ENCODE assay signal across 8 cellular contexts in genomic region chr6:146770965-146771735, GRCh38.
DNase-seq lines count a peak whose midpoint lies in the region; ATAC-seq and TF ChIP-seq lines count a peak whose summit lies in the region.

No MANE protein-coding gene starts in this region.

- peaks cover 0 to 13% of the 10 kb centered on the region in 2 donors for H3K27me3 Mint-ChIP-seq in CD8-positive, alpha-beta memory T cell
- no peaks in the 10 kb centered on the region for H3K27me3 Mint-ChIP-seq in activated T-helper 2 cell treated with anti-CD3 and anti-CD28 coated beads, Interferon-gamma antibody, Interleukin-2, Interleukin-4, amounts not matched to agents 10 μg/mL and 5 μg/mL and 100 μg/mL, durations not matched to agents 14 hours and 24 hours and 36 hours (ENCODE audit: low read depth)

- no peaks in the 10 kb centered on the region for H3K36me3 Mint-ChIP-seq in CD8-positive, alpha-beta memory T cell
- no peaks in the 10 kb centered on the region for H3K36me3 Mint-ChIP-seq in activated T-helper 2 cell treated with anti-CD3 and anti-CD28 coated beads, Interferon-gamma antibody, Interleukin-2, Interleukin-4, amounts not matched to agents 10 μg/mL and 5 μg/mL and 100 μg/mL, durations not matched to agents 14 hours and 24 hours and 36 hours (ENCODE audit: low read depth)

- TF ChIP-seq CTCF in smooth muscle cell (IDR thresholded peaks at IDR 0.05; ENCODE audit: borderline replicate concordance, insufficient read depth, poor library complexity, severe bottlenecking) = no peak

- H3K4me2 ChIP-seq in mesenchymal stem cell (ENCODE audit: low read length, poor library complexity, severe bottlenecking) = no peak overlapping the region
- no peak overlapping the region for H3K4me2 ChIP-seq in smooth muscle cell

- H3K4me3 ChIP-seq in CD8-positive, alpha-beta memory T cell (ENCODE audit: low read length) = peak overlapping the region; percentile 7
- H3K4me3 ChIP-seq in mononuclear cell (ENCODE audit: low read length) = peak overlapping the region; percentile 31
- no peak overlapping the region for H3K4me3 ChIP-seq in mesenchymal stem cell (ENCODE audit: insufficient read depth in 1 of 2, low read depth in 1 of 2, low read length in 2 of 2)
- H3K4me3 ChIP-seq in smooth muscle cell = no peak overlapping the region

- H3K27ac ChIP-seq in CD8-positive, alpha-beta memory T cell (ENCODE audit: low read depth, low read length) = no peak overlapping the region
- H3K27ac ChIP-seq in mesenchymal stem cell (ENCODE audit: low read length, poor library complexity, severe bottlenecking) = no peak overlapping the region
- H3K27ac ChIP-seq in smooth muscle cell (ENCODE audit: low read depth) = no peak overlapping the region

- peaks cover 15 to 19% (median 18%) of the 10 kb centered on the region in 3 donors for H3K4me1 Mint-ChIP-seq in CD8-positive, alpha-beta memory T cell
- peaks cover 17% of the 10 kb centered on the region for H3K4me1 Mint-ChIP-seq in activated T-helper 2 cell treated with anti-CD3 and anti-CD28 coated beads, Interferon-gamma antibody, Interleukin-2, Interleukin-4, amounts not matched to agents 10 μg/mL and 5 μg/mL and 100 μg/mL, durations not matched to agents 14 hours and 24 hours and 36 hours (ENCODE audit: low read depth)

- DNase-seq in CD8-positive, alpha-beta memory T cell = peak in 4 of 5 donors; percentile 1 to 49 (median 11)
- DNase-seq in NOMO-1 (lab: John Stamatoyannopoulos, UW; ENCODE audit: unreplicated experiment in 2 of 2) (peak; percentile 90 to 94), mesenchymal stem cell (no peak), smooth muscle cell (lab: John Stamatoyannopoulos, UW; ENCODE audit: unreplicated experiment) (no peak), hippocampal formation (lab: John Stamatoyannopoulos, UW) (no peak)
- peak; percentile 56 for DNase-seq in activated T-helper 2 cell treated with anti-CD3 and anti-CD28 coated beads, Interferon-gamma antibody, Interleukin-2, Interleukin-4, amounts not matched to agents 10 μg/mL and 5 μg/mL and 100 μg/mL, durations not matched to agents 14 hours and 24 hours and 36 hours (ENCODE audit: low spot score)

- peak overlapping the region; percentile 14 to 72 (median 40) for H3K4me3 Mint-ChIP-seq in CD8-positive, alpha-beta memory T cell
- peak overlapping the region; percentile 59 for H3K4me3 Mint-ChIP-seq in activated T-helper 2 cell treated with anti-CD3 and anti-CD28 coated beads, Interferon-gamma antibody, Interleukin-2, Interleukin-4, amounts not matched to agents 10 μg/mL and 5 μg/mL and 100 μg/mL, durations not matched to agents 14 hours and 24 hours and 36 hours (ENCODE audit: low read depth)

- H3K9me3 Mint-ChIP-seq in CD8-positive, alpha-beta memory T cell = no peaks in the 10 kb centered on the region
- H3K9me3 Mint-ChIP-seq in activated T-helper 2 cell treated with anti-CD3 and anti-CD28 coated beads, Interferon-gamma antibody, Interleukin-2, Interleukin-4, amounts not matched to agents 10 μg/mL and 5 μg/mL and 100 μg/mL, durations not matched to agents 14 hours and 24 hours and 36 hours = no peaks in the 10 kb centered on the region

- ATAC-seq in HG03135 (IDR thresholded peaks at IDR 0.05; ENCODE audit: unreplicated experiment) = no peak

- H3K27ac Mint-ChIP-seq in CD8-positive, alpha-beta memory T cell = peak overlapping the region in 4 of 8 donors; percentile 2 to 64 (median 34)
- peak overlapping the region; percentile 26 for H3K27ac Mint-ChIP-seq in activated T-helper 2 cell treated with anti-CD3 and anti-CD28 coated beads, Interferon-gamma antibody, Interleukin-2, Interleukin-4, amounts not matched to agents 10 μg/mL and 5 μg/mL and 100 μg/mL, durations not matched to agents 14 hours and 24 hours and 36 hours

- no peak overlapping the region for H3K14ac ChIP-seq in mesenchymal stem cell (ENCODE audit: low read length in 2 of 2)

- H2BK120ac ChIP-seq in mesenchymal stem cell (ENCODE audit: low read depth, low read length) = no peak overlapping the region

- H3K4ac ChIP-seq in mesenchymal stem cell (ENCODE audit: low read depth in 1 of 2, low read length in 2 of 2) = no peak overlapping the region

- no peaks in the 10 kb centered on the region for H3K36me3 ChIP-seq in CD8-positive, alpha-beta memory T cell (ENCODE audit: insufficient read depth, low read length)
- H3K36me3 ChIP-seq in mesenchymal stem cell (ENCODE audit: control insufficient read depth in 1 of 2, insufficient read depth in 2 of 2, low read depth in 1 of 2, low read length in 2 of 2) (no peaks in the 10 kb centered on the region), smooth muscle cell (ENCODE audit: low read depth) (no peaks in the 10 kb centered on the region)

- H3K79me1 ChIP-seq in mesenchymal stem cell (replicated peaks; ENCODE audit: low read length, poor library complexity, severe bottlenecking) = no peaks in the 10 kb centered on the region

- peaks cover 19% of the 10 kb centered on the region for H3K4me1 ChIP-seq in CD8-positive, alpha-beta memory T cell (ENCODE audit: insufficient read depth, low read length)
- H3K4me1 ChIP-seq in mononuclear cell (ENCODE audit: insufficient read depth, low read length) = peaks cover 15% of the 10 kb centered on the region
- no peaks in the 10 kb centered on the region for H3K4me1 ChIP-seq in mesenchymal stem cell (ENCODE audit: control insufficient read depth, insufficient read depth, low read depth, low read length)
- no peaks in the 10 kb centered on the region for H3K4me1 ChIP-seq in smooth muscle cell (ENCODE audit: low read depth)

- H2BK15ac ChIP-seq in mesenchymal stem cell (ENCODE audit: low read depth, poor library complexity, severe bottlenecking) = no peak overlapping the region

- no peak overlapping the region for H2BK5ac ChIP-seq in mesenchymal stem cell (ENCODE audit: low read depth, low read length, poor library complexity, severe bottlenecking)

- intact Hi-C loops in activated T-helper 2 cell treated with anti-CD3 and anti-CD28 coated beads, Interferon-gamma antibody, Interleukin-2, Interleukin-4, amounts not matched to agents 10 μg/mL and 5 μg/mL and 100 μg/mL, durations not matched to agents 14 hours and 24 hours and 36 hours (cut with micrococcal nuclease) = no loop called here

- H3K9me3 ChIP-seq in CD8-positive, alpha-beta memory T cell (ENCODE audit: low read length) = no peaks in the 10 kb centered on the region
- H3K9me3 ChIP-seq in mononuclear cell (ENCODE audit: low read depth, low read length) = no peaks in the 10 kb centered on the region
- H3K9me3 ChIP-seq in mesenchymal stem cell (ENCODE audit: control insufficient read depth, low read length) = no peaks in the 10 kb centered on the region
- H3K9me3 ChIP-seq in smooth muscle cell (replicated peaks; ENCODE audit: low read depth) = no peaks in the 10 kb centered on the region

- H4K20me1 ChIP-seq in smooth muscle cell (ENCODE audit: low read depth) = no peaks in the 10 kb centered on the region

- no peaks in the 10 kb centered on the region for H3K79me2 ChIP-seq in smooth muscle cell (ENCODE audit: low read depth)

- no peaks in the 10 kb centered on the region for H3K27me3 ChIP-seq in CD8-positive, alpha-beta memory T cell (ENCODE audit: insufficient read depth, low read length, poor library complexity, severe bottlenecking)
- H3K27me3 ChIP-seq in mononuclear cell (ENCODE audit: insufficient read depth, low read length) (no peaks in the 10 kb centered on the region), mesenchymal stem cell (ENCODE audit: control insufficient read depth in 1 of 2, insufficient read depth in 1 of 2, low read length in 2 of 2) (no peaks in the 10 kb centered on the region), smooth muscle cell (ENCODE audit: low read depth) (no peaks in the 10 kb centered on the region)

- H3K9ac ChIP-seq in mesenchymal stem cell (ENCODE audit: low read length) (no peak overlapping the region), smooth muscle cell (ENCODE audit: low read depth) (no peak overlapping the region)

- no peaks in the 10 kb centered on the region for H3F3A ChIP-seq in smooth muscle cell (ENCODE audit: low read depth)

- no peak overlapping the region for H3K23ac ChIP-seq in mesenchymal stem cell (ENCODE audit: low read length in 2 of 2)

- 91% methylated on average over 10 of the region's 14 CpGs for WGBS in mesenchymal stem cell
- WGBS in smooth muscle cell (ENCODE audit: low lambda C conversion rate) = 92% methylated on average over 14 of the region's 14 CpGs

- H2AK5ac ChIP-seq in mesenchymal stem cell (ENCODE audit: low read length, severe bottlenecking) = no peak overlapping the region

- no peak overlapping the region for H2BK12ac ChIP-seq in mesenchymal stem cell (ENCODE audit: low read length in 2 of 2)

- CTCF ChIA-PET in CD8-positive, alpha-beta memory T cell (lab: Charles Lee) = no interaction called here

- no peak overlapping the region for H3K18ac ChIP-seq in mesenchymal stem cell (ENCODE audit: low read depth in 1 of 2, low read length in 2 of 2)

- no peak overlapping the region for H4K8ac ChIP-seq in mesenchymal stem cell (ENCODE audit: low read length)

- H2AFZ ChIP-seq in mesenchymal stem cell (ENCODE audit: low read depth, low read length) (no peak overlapping the region), smooth muscle cell (ENCODE audit: low read depth) (no peak overlapping the region)

- POLR2A ChIA-PET in CD8-positive, alpha-beta memory T cell (lab: Charles Lee) = no interaction called here

- H4K91ac ChIP-seq in mesenchymal stem cell (ENCODE audit: low read length) = no peak overlapping the region

Comparison
In these comparisons a context has a peak if more than half of its experiments do, and no peak if none do; other contexts are left out.
1. DNase-seq: peak in CD8-positive, alpha-beta memory T cell (4 of 5), NOMO-1 (2 of 2) and activated T-helper 2 cell treated with anti-CD3 and anti-CD28 coated beads, Interferon-gamma antibody, Interleukin-2, Interleukin-4, amounts not matched to agents 10 μg/mL and 5 μg/mL and 100 μg/mL, durations not matched to agents 14 hours and 24 hours and 36 hours (single experiment); none in mesenchymal stem cell (single experiment), smooth muscle cell (single experiment) and hippocampal formation (0 of 2).
2. H3K4me3 ChIP-seq: peak in CD8-positive, alpha-beta memory T cell (single experiment) and mononuclear cell (single experiment); none in mesenchymal stem cell (0 of 2) and smooth muscle cell (single experiment).